ENCODE assay signal across 8 cellular contexts in the genomic region with DNA sequence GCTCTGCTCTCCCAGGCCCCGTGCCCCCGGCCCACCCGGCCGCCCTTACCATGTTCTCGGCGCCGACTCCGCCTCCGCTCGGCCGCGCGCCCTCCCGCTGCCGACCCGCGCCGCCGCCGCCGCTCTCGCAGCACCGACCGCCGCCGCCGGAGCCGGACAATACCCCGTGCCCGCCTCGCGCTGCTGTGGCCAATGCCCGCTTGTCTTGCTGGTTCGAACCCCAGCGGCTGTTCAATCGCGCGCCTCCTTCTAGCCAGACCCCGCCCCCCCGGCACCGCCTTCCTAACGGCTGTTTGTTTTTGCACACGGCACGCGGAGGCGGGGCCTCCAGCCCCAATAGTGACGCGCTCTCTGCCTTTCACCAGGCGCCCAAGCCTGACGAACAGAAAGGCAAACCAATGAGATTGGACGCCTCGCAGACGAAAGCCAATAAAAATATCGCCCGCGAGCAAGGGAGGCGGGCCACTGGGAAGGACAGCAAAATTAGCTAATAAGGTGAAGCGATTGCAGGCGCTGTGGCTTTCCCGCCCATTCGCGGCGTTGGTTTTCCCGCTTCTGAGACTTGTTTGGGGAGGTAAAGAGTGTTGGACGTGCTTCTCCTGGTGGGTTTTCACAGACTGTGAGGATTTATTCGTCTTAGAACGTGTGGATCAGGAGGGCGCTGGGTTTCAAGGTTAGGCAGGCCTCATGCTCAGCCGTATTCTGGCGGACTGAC.
DNase-seq lines count a peak whose midpoint lies in the region; ATAC-seq and TF ChIP-seq lines count a peak whose summit lies in the region.

A gene (minus strand): TSS at position 168 of the 715 bp plus-strand sequence. CDS start 116 bp downstream, at position 52.

- no peak for TF ChIP-seq CTCF in AG09319 (IDR thresholded peaks at IDR 0.05; ENCODE audit: low read depth, low read length)

- peak; percentile 100 for DNase-seq in AG09319 (ENCODE audit: extremely low read depth, low read depth)
- DNase-seq in NCI-H446 treated with DMSO at 0.1 percent for 48 hours (lab: John Stamatoyannopoulos, UW), result peak; percentile 100
- peak; percentile 100 for DNase-seq in cerebellar cortex (ENCODE audit: low spot score)
- peak; percentile 100 for DNase-seq in iris pigment epithelial cell (ENCODE audit: low read depth)
- peak; percentile 99 to 100 for DNase-seq in stimulated activated CD4-positive, alpha-beta T cell treated with anti-CD3 and anti-CD28 coated beads, Interleukin-12 subunit alpha, Interleukin-12 subunit beta, amount 100 ng/mL, for 24 hours (ENCODE audit: low read depth in 2 of 2)

- ATAC-seq in GM19035 (IDR thresholded peaks at IDR 0.05; ENCODE audit: unreplicated experiment) (peak; percentile 83), HG03354 (IDR thresholded peaks at IDR 0.05; ENCODE audit: poor library complexity, severe bottlenecking, unreplicated experiment) (peak; percentile 87)
- peak; percentile 85 to 87 for ATAC-seq in activated CD4-positive, CD25-positive, alpha-beta regulatory T cell treated with anti-CD3 and anti-CD28 coated beads, Interleukin-2, amount 50 U/mL, for 24 hours

Comparison
In these comparisons a context has a peak if more than half of its experiments do, and no peak if none do; other contexts are left out.
1. Peak in every context shown above with its lines: DNase-seq and ATAC-seq.